Comparison of ENCODE assay signal across 8 cellular contexts in genomic region chr22:36773935-36774334, GRCh38. TPM values are rescaled to one million over a fixed set of nuclear protein-coding genes. Genes with fewer than 3 reads are reported as not detected.
A peak's percentile ranks its signal among the peaks of the same experiment; 100 is the strongest.
DNase-seq lines count a peak whose midpoint lies in the region; ATAC-seq and TF ChIP-seq lines count a peak whose summit lies in the region.

No MANE protein-coding gene starts in this region.

- H2AFZ ChIP-seq in PC-9 = no peak overlapping the region

- POLR2A ChIA-PET in PC-9 (lab: Charles Lee; ENCODE audit: unreplicated experiment) = interaction anchor here (0.7 kb wide), 1 partner anchor 244 kb away, joined by 8 read pairs; no protein-coding TSS in a partner anchor

- no peaks in the 10 kb centered on the region for H3F3A ChIP-seq in PC-9 (ENCODE audit: insufficient read depth, low read depth)

- no peak overlapping the region for H3K4me2 ChIP-seq in PC-9

- intact Hi-C loops in left ventricle myocardium inferior (cut with micrococcal nuclease) (no loop called here), right cardiac atrium (cut with DNase I) (no loop called here), PC-9 (cut with micrococcal nuclease; ENCODE audit: unreplicated experiment) (no loop called here)

- ATAC-seq in right cardiac atrium = no peak
- ATAC-seq in HG02852 (IDR thresholded peaks at IDR 0.05; ENCODE audit: unreplicated experiment) = no peak
- no peak for ATAC-seq in GM18909 (IDR thresholded peaks at IDR 0.05; ENCODE audit: poor library complexity, unreplicated experiment)
- no peak for ATAC-seq in HG02571 (IDR thresholded peaks at IDR 0.05; ENCODE audit: unreplicated experiment)

- peaks cover 38% of the 10 kb centered on the region for H3K4me1 ChIP-seq in left ventricle myocardium inferior
- peaks cover 8% of the 10 kb centered on the region for H3K4me1 ChIP-seq in right cardiac atrium (ENCODE audit: control insufficient read depth, insufficient read depth, low read length)
- peaks cover 13% of the 10 kb centered on the region for H3K4me1 ChIP-seq in PC-9 (replicated peaks; ENCODE audit: insufficient read depth)

- no TSS peak for BruUV-seq in PC-9 (replicated peaks; lab: Mats Ljungman, UMichigan)

- no peaks in the 10 kb centered on the region for H4K20me1 ChIP-seq in PC-9 (ENCODE audit: insufficient read depth)

- CTCF ChIA-PET in PC-9 (lab: Charles Lee) = interaction anchor here (0.7 to 1.5 kb wide), 8 partner anchors 10 to 379 kb away, joined by 3 to 6 read pairs (median 5); no protein-coding TSS in a partner anchor

- H3K36me3 ChIP-seq in left ventricle myocardium inferior (peaks cover 12% of the 10 kb centered on the region), PC-9 (ENCODE audit: low read depth) (no peaks in the 10 kb centered on the region)

- no peak for DNase-seq in left ventricle myocardium inferior
- no peak for DNase-seq in right cardiac atrium
- DNase-seq in PC-9 = peak in 1 of 2 experiments; percentile 56
- peak; percentile 61 for DNase-seq in fibroblast of mammary gland (ENCODE audit: low read depth)
- DNase-seq in SHP77 treated with DMSO at 0.1 percent for 48 hours (lab: John Stamatoyannopoulos, UW) = no peak

- H3K9me2 ChIP-seq in PC-9 (ENCODE audit: insufficient read depth) = no peaks in the 10 kb centered on the region

- H3K9me3 ChIP-seq in left ventricle myocardium inferior (replicated peaks) = no peaks in the 10 kb centered on the region
- H3K9me3 ChIP-seq in right cardiac atrium (ENCODE audit: control insufficient read depth, low read length) = no peaks in the 10 kb centered on the region
- H3K9me3 ChIP-seq in PC-9 (ENCODE audit: insufficient read depth, low read depth) = no peaks in the 10 kb centered on the region

- 79% methylated on average over 3 of the region's 3 CpGs for WGBS in right cardiac atrium

- no peak overlapping the region for H3K27ac ChIP-seq in left ventricle myocardium inferior (replicated peaks)
- H3K27ac ChIP-seq in right cardiac atrium (ENCODE audit: low read length) = no peak overlapping the region
- no peak overlapping the region for H3K27ac ChIP-seq in PC-9

- no peaks in the 10 kb centered on the region for H3K27me3 ChIP-seq in left ventricle myocardium inferior (ENCODE audit: low read depth)
- no peaks in the 10 kb centered on the region for H3K27me3 ChIP-seq in right cardiac atrium (ENCODE audit: control insufficient read depth, insufficient read depth)
- no peaks in the 10 kb centered on the region for H3K27me3 ChIP-seq in PC-9 (ENCODE audit: insufficient read depth, low read depth)

- H3K4me3 ChIP-seq in left ventricle myocardium inferior (no peak overlapping the region), right cardiac atrium (ENCODE audit: low read length) (no peak overlapping the region), PC-9 (no peak overlapping the region), fibroblast of mammary gland (ENCODE audit: control insufficient read depth, low read depth, low read length) (no peak overlapping the region)

- H3K79me2 ChIP-seq in PC-9 (ENCODE audit: low read depth) = no peaks in the 10 kb centered on the region

- TF ChIP-seq CTCF in left ventricle myocardium inferior (IDR thresholded peaks at IDR 0.05; ENCODE audit: borderline replicate concordance) (peak; percentile 51), PC-9 (conservative IDR thresholded peaks at IDR 0.05) (peak; percentile 70), fibroblast of mammary gland (conservative IDR thresholded peaks at IDR 0.05; ENCODE audit: control insufficient read depth, insufficient read depth, low read depth, low read length) (peak; percentile 51)

RNA-seq across cellular contexts. Expression of gene IFT27, which starts 2.0 kb away (rescaled TPM):
- total RNA-seq in left ventricle myocardium inferior (31.2 TPM), right cardiac atrium (10 to 100 TPM; 24.1 to 37.6 (median 32.3) TPM), PC-9 (2021) (74.2 and 84.2 TPM in 2 replicates)
- polyA plus RNA-seq in right cardiac atrium = 32.5 TPM

RNA-seq across cellular contexts. Expression of gene PVALB, which starts 42.9 kb away (rescaled TPM):
- total RNA-seq in left ventricle myocardium inferior (not detected), right cardiac atrium (not detected), PC-9 (2021) (not detected in 2 replicates)
- not detected for polyA plus RNA-seq in right cardiac atrium
